In genomic region chr20:32447136-32448027, GRCh38 we compare ENCODE assay signal across 1 cellular context.
TF ChIP-seq lines count a peak whose summit lies in the region.

No MANE protein-coding gene starts in this region.

TF ChIP-seq in SK-N-SH, 30 proteins besides CTCF, POLR2A, EP300 and RAD21 (continued from another document):
- TF ChIP-seq REST (IDR thresholded peaks at IDR 0.05; ENCODE audit: low read depth, low read length) (no peak), GATA2 (CRISPR knock-in tag; IDR thresholded peaks at IDR 0.05) (no peak), POLR2AphosphoS5 (IDR thresholded peaks at IDR 0.05; ENCODE audit: low read depth, low read length) (no peak)
- TF ChIP-seq, protein P1, sequence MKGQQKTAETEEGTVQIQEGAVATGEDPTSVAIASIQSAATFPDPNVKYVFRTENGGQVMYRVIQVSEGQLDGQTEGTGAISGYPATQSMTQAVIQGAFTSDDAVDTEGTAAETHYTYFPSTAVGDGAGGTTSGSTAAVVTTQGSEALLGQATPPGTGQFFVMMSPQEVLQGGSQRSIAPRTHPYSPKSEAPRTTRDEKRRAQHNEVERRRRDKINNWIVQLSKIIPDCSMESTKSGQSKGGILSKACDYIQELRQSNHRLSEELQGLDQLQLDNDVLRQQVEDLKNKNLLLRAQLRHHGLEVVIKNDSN (IDR thresholded peaks at IDR 0.05; ENCODE audit: borderline replicate concordance, low read depth): no peak
